Comparison of ENCODE assay signal across 9 cellular contexts in the genomic region with DNA sequence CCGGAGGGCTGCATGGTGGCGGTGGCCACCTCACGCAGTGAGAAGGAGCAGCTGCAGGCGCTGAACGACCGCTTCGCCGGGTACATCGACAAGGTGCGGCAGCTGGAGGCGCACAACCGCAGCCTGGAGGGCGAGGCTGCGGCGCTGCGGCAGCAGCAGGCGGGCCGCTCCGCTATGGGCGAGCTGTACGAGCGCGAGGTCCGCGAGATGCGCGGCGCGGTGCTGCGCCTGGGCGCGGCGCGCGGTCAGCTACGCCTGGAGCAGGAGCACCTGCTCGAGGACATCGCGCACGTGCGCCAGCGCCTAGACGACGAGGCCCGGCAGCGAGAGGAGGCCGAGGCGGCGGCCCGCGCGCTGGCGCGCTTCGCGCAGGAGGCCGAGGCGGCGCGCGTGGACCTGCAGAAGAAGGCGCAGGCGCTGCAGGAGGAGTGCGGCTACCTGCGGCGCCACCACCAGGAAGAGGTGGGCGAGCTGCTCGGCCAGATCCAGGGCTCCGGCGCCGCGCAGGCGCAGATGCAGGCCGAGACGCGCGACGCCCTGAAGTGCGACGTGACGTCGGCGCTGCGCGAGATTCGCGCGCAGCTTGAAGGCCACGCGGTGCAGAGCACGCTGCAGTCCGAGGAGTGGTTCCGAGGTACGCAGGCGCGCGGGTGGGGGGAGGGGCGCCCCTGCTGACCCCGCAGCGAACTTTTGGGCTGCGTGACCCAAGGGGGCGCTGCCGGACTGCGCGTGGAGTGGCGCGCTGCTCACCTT. TPM values are rescaled to one million over a fixed set of nuclear protein-coding genes. Genes with fewer than 3 reads are reported as not detected.
A peak's percentile ranks its signal among the peaks of the same experiment; 100 is the strongest.
DNase-seq lines count a peak whose midpoint lies in the region; ATAC-seq and TF ChIP-seq lines count a peak whose summit lies in the region.
"Had no signal": no experiment of that assay in that cellular context is flagged by ENCODE, and none has a peak within 500 bp of the region (broad histone marks: within the 10 kb centered on the region; RNA-seq: fewer than 3 reads in every experiment).

No MANE protein-coding gene starts in this region.

- DNase-seq in HL-60 (ENCODE audit: low read depth in 1 of 2, low spot score in 1 of 2) (peak; percentile 80 to 85), fibroblast of peridontal ligament (ENCODE audit: extremely low read depth) (peak; percentile 49), occipital lobe (lab: John Stamatoyannopoulos, UW) (peak; percentile 34), NCI-H2196 treated with DMSO at 0.1 percent for 48 hours (lab: John Stamatoyannopoulos, UW; ENCODE audit: unreplicated experiment) (no peak), NCI-H1694 treated with DMSO at 0.1 percent for 48 hours (lab: John Stamatoyannopoulos, UW) (no peak), cortex of kidney (lab: John Stamatoyannopoulos, UW) (no peak)
- peak; percentile 70 for DNase-seq in activated CD8-positive, alpha-beta memory T cell treated with anti-CD3 and anti-CD28 coated beads, Interleukin-2, amount 50 U/mL, for 48 hours

- ATAC-seq in GM21723 (IDR thresholded peaks at IDR 0.05; ENCODE audit: unreplicated experiment), result no peak

- no peaks in the 10 kb centered on the region for H3K27me3 ChIP-seq in HL-60 (ENCODE audit: insufficient read depth, poor library complexity, severe bottlenecking)

- H3K4me3 ChIP-seq in HL-60 (replicated peaks; ENCODE audit: insufficient read depth, low read length), result peak overlapping the region; percentile 35

- H3K27ac ChIP-seq in HL-60 (replicated peaks), result peak overlapping the region; percentile 59
- H3K27ac ChIP-seq: neutrophil had no signal

- peak; percentile 33 for TF ChIP-seq CTCF in HL-60 (IDR thresholded peaks at IDR 0.05; ENCODE audit: insufficient read depth, low read length)

RNA-seq across cellular contexts. Expression of gene NEFH, which starts 0.7 kb away (rescaled TPM):
- 0.47 TPM for total RNA-seq in occipital lobe

RNA-seq across cellular contexts. Expression of gene RFPL1, which starts 42.3 kb away (rescaled TPM):
- not detected for total RNA-seq in occipital lobe

Comparison
In these comparisons a context has a peak if more than half of its experiments do, and no peak if none do; other contexts are left out.
1. DNase-seq: peak in HL-60 (2 of 2), activated CD8-positive, alpha-beta memory T cell treated with anti-CD3 and anti-CD28 coated beads, Interleukin-2, amount 50 U/mL, for 48 hours (single experiment), fibroblast of peridontal ligament (single experiment) and occipital lobe (single experiment); none in NCI-H2196 treated with DMSO at 0.1 percent for 48 hours (single experiment), NCI-H1694 treated with DMSO at 0.1 percent for 48 hours (single experiment) and cortex of kidney (single experiment).